ENCODE assay signal across 24 cellular contexts in genomic region chr13:43693639-43694038, GRCh38.
DNase-seq lines count a peak whose midpoint lies in the region; ATAC-seq, FAIRE-seq and TF ChIP-seq lines count a peak whose summit lies in the region.
"Had no signal": no experiment of that assay in that cellular context is flagged by ENCODE, and none has a peak within 500 bp of the region (broad histone marks: within the 10 kb centered on the region; RNA-seq: fewer than 3 reads in every experiment).

No MANE protein-coding gene starts in this region.

- FAIRE-seq in HepG2 (lab: Jason Lieb, UNC), result no peak
- FAIRE-seq: A204.1, GM12892, H54 had no signal

- H3K36me3 Mint-ChIP-seq in WTC11, result no peaks in the 10 kb centered on the region
- H3K36me3 Mint-ChIP-seq: CD14-positive monocyte had no signal

- no peaks in the 10 kb centered on the region for H4K20me1 ChIP-seq in HepG2 (ENCODE audit: insufficient read depth, low read length)
- H4K20me1 ChIP-seq: BLaER1 treated with 17β-estradiol and CSF1 and Interleukin-3, amounts not matched to agents 10 nM and 100 nM had no signal

- H3K27ac Mint-ChIP-seq in WTC11, result no peak overlapping the region
- H3K27ac Mint-ChIP-seq: CD14-positive monocyte; CD4-positive, alpha-beta T cell; HFFc6 had no signal

- H3K9me3 ChIP-seq in HepG2 (ENCODE audit: low read length) (no peaks in the 10 kb centered on the region), right lobe of liver (no peaks in the 10 kb centered on the region), iPS-20b (ENCODE audit: insufficient read depth, low read depth, low read length) (no peaks in the 10 kb centered on the region)
- H3K9me3 ChIP-seq: BE2C; BLaER1 treated with 17β-estradiol and CSF1 and Interleukin-3, amounts not matched to agents 10 nM and 100 nM; HAP-1 had no signal

- TF ChIP-seq POLR2A in HepG2 (IDR thresholded peaks at IDR 0.05; ENCODE audit: insufficient read depth in 1 of 2, low read depth in 2 of 2, low read length in 2 of 2) (no peak), right lobe of liver (IDR thresholded peaks at IDR 0.05) (no peak)

- CTCF ChIA-PET in HepG2 (lab: Yijun Ruan, JAX; ENCODE audit: low intra/inter-chr PET ratio, low total read pairs), result no interaction called here
- CTCF ChIA-PET in WTC11 (lab: Charles Lee), result no interaction called here

- no peak for TF ChIP-seq CTCF in HepG2 (CRISPR knock-in tag; IDR thresholded peaks at IDR 0.05)
- TF ChIP-seq CTCF in right lobe of liver (IDR thresholded peaks at IDR 0.05), result no peak
- TF ChIP-seq CTCF in WTC11 (IDR thresholded peaks at IDR 0.05), result no peak

- in situ Hi-C loops in HepG2 (cut with HindIII; ENCODE audit: extremely low pct_ligation_motif_present, low pct_unique_long_range_greater_than_20kb), result no loop called here

- H2AFZ ChIP-seq in HepG2 (ENCODE audit: low read length), result no peak overlapping the region
- H2AFZ ChIP-seq: GM23248 had no signal

- no peaks in the 10 kb centered on the region for H3K4me1 ChIP-seq in HepG2 (ENCODE audit: insufficient read depth, low read length)
- H3K4me1 ChIP-seq in right lobe of liver, result no peaks in the 10 kb centered on the region
- H3K4me1 ChIP-seq in iPS-20b (ENCODE audit: insufficient read depth, low read length), result peaks cover 16% of the 10 kb centered on the region
- H3K4me1 ChIP-seq: BLaER1 treated with 17β-estradiol and CSF1 and Interleukin-3, amounts not matched to agents 10 nM and 100 nM had no signal

- peak overlapping the region; percentile 10; the same call in 1 of the 2 replicates for H3K4me3 Mint-ChIP-seq in WTC11
- H3K4me3 Mint-ChIP-seq: CD14-positive monocyte; CD4-positive, alpha-beta T cell; HFFc6 had no signal

- H3K4me2 ChIP-seq in HepG2 (ENCODE audit: low read depth, low read length), result no peak overlapping the region
- H3K4me2 ChIP-seq: BLaER1 treated with 17β-estradiol and CSF1 and Interleukin-3, amounts not matched to agents 10 nM and 100 nM had no signal

- no peak for TF ChIP-seq RAD21 in HepG2 (CRISPR knock-in tag; IDR thresholded peaks at IDR 0.05)

- DNase-seq in HepG2 (ENCODE audit: low spot score), result no peak
- no peak for DNase-seq in right lobe of liver
- DNase-seq in WTC11 (ENCODE audit: low spot score), result no peak
- no peak for DNase-seq in activated T-cell treated with anti-CD3 and anti-CD28 coated beads, Interleukin-2, amount 50 U/mL, for 1 hour
- no peak for DNase-seq in Kasumi-1 (lab: John Stamatoyannopoulos, UW)
- no peak for DNase-seq in GDM1 (lab: John Stamatoyannopoulos, UW)
- DNase-seq: ACHN; AML-193; BE2C; Calu3; CD4-positive, alpha-beta T cell; COR-L47; DMS53; DMS79 treated with DMSO at 0.1 percent for 48 hours; GM23248; HFFc6 had no signal

- BruUV-seq in HepG2 (replicated peaks; lab: Mats Ljungman, UMichigan), result no TSS peak

- H3K27ac ChIP-seq in HepG2 (ENCODE audit: extremely low read length, insufficient read depth, low read length) (no peak overlapping the region), right lobe of liver (no peak overlapping the region), iPS-20b (ENCODE audit: low read length) (no peak overlapping the region)
- H3K27ac ChIP-seq: 22Rv1; BLaER1 treated with 17β-estradiol and CSF1 and Interleukin-3, amounts not matched to agents 10 nM and 100 nM; GM23248 had no signal

- POLR2A ChIA-PET in HepG2 (lab: Yijun Ruan, JAX), result no interaction called here
- POLR2A ChIA-PET in WTC11 (lab: Charles Lee), result interaction anchor here (0.6 kb wide), 2 partner anchors 26 to 1129 kb away, joined by 3 to 4 read pairs; no protein-coding TSS in a partner anchor

- H3K27me3 ChIP-seq in HepG2 (ENCODE audit: control insufficient read depth in 1 of 2, insufficient read depth in 2 of 2, low read length in 2 of 2), result no peaks in the 10 kb centered on the region; a peak in 1 of 5 replicates
- H3K27me3 ChIP-seq in right lobe of liver, result no peaks in the 10 kb centered on the region
- H3K27me3 ChIP-seq in iPS-20b (ENCODE audit: insufficient read depth, low read length), result no peaks in the 10 kb centered on the region
- H3K27me3 ChIP-seq: BE2C; BLaER1 treated with 17β-estradiol and CSF1 and Interleukin-3, amounts not matched to agents 10 nM and 100 nM had no signal

- no peak for TF ChIP-seq EP300 in HepG2 (IDR thresholded peaks at IDR 0.05; ENCODE audit: low read depth in 2 of 2, low read length in 2 of 2)
- no peak for TF ChIP-seq EP300 in HepG2 (CRISPR knock-in tag; IDR thresholded peaks at IDR 0.05; ENCODE audit: borderline replicate concordance)

- H3K4me3 ChIP-seq in HepG2 (replicated peaks in 1 of 3; ENCODE audit: insufficient read depth in 1 of 3, low read depth in 2 of 3, low read length in 3 of 3) (no peak overlapping the region), right lobe of liver (no peak overlapping the region), iPS-20b (ENCODE audit: low read length) (0 out of 2 replicates have a peak overlapping the region, but pooled peaks have one; percentile 27)
- H3K4me3 ChIP-seq: BLaER1 treated with 17β-estradiol and CSF1 and Interleukin-3, amounts not matched to agents 10 nM and 100 nM; GM23248; HAP-1 had no signal

- intact Hi-C loops in HepG2 (cut with micrococcal nuclease; ENCODE audit: unreplicated experiment) (no loop called here), right lobe of liver (cut with DNase I) (no loop called here)

- ATAC-seq in HepG2, result no peak
- ATAC-seq in right lobe of liver, result no peak
- ATAC-seq in WTC11, result 0 out of 2 replicates have a peak, but pooled peaks have one; percentile 28

- H3K4me1 Mint-ChIP-seq in WTC11, result peaks cover 17% of the 10 kb centered on the region
- H3K4me1 Mint-ChIP-seq: CD14-positive monocyte had no signal

- H3K9me3 Mint-ChIP-seq in WTC11, result no peaks in the 10 kb centered on the region
- H3K9me3 Mint-ChIP-seq: CD4-positive, alpha-beta T cell; HFFc6 had no signal

- H3K27me3 Mint-ChIP-seq in WTC11 (ENCODE audit: low read depth), result peaks cover 17% of the 10 kb centered on the region

- WGBS in HepG2 (ENCODE audit: low lambda C conversion rate), result 0% methylated on average over 2 of the region's 2 CpGs
- WGBS in right lobe of liver (ENCODE audit: insufficient coverage, low coverage, low lambda C conversion rate, missing lambda C conversion rate), result 42% methylated on average over 2 of the region's 2 CpGs

- H3K36me3 ChIP-seq in HepG2 (replicated peaks in 1 of 2; ENCODE audit: control insufficient read depth in 1 of 2, insufficient read depth in 2 of 2, low read length in 2 of 2) (no peaks in the 10 kb centered on the region), right lobe of liver (no peaks in the 10 kb centered on the region), iPS-20b (ENCODE audit: insufficient read depth, low read depth, low read length) (no peaks in the 10 kb centered on the region)
- H3K36me3 ChIP-seq: BE2C; BLaER1 treated with 17β-estradiol and CSF1 and Interleukin-3, amounts not matched to agents 10 nM and 100 nM; HAP-1 had no signal

- H3K9ac ChIP-seq in HepG2 (ENCODE audit: insufficient read depth, low read depth, low read length) (no peak overlapping the region), iPS-20b (ENCODE audit: low read depth, low read length) (no peak overlapping the region)
- H3K9ac ChIP-seq: BLaER1 treated with 17β-estradiol and CSF1 and Interleukin-3, amounts not matched to agents 10 nM and 100 nM; GM23248 had no signal

- H3K79me2 ChIP-seq in HepG2 (ENCODE audit: insufficient read depth, low read length), result no peaks in the 10 kb centered on the region

TF ChIP-seq in HepG2, 621 proteins besides CTCF, POLR2A, EP300 and RAD21:
- TF ChIP-seq POLR2AphosphoS5 (IDR thresholded peaks at IDR 0.05; ENCODE audit: low read depth, low read length) (no peak), ZIK1 (CRISPR knock-in tag; IDR thresholded peaks at IDR 0.05; ENCODE audit: borderline replicate concordance, low read depth) (no peak), MAFK (conservative IDR thresholded peaks at IDR 0.05 in 1 of 2, IDR thresholded peaks at IDR 0.05 in 1 of 2; ENCODE audit: low read length in 2 of 2) (peak; percentile 24 to 65; a peak in 3 of 4 replicates), SMAD9 (CRISPR knock-in tag; IDR thresholded peaks at IDR 0.05) (no peak), ATF7 (IDR thresholded peaks at IDR 0.05) (no peak), ATF7 (CRISPR knock-in tag; IDR thresholded peaks at IDR 0.05) (no peak), MAFF (IDR thresholded peaks at IDR 0.05; ENCODE audit: low read depth, low read length) (peak; percentile 60; the same call in 1 of the 2 replicates)

TF ChIP-seq in WTC11, 78 proteins besides CTCF, POLR2A, EP300 and RAD21 (continues in another document):
- TF ChIP-seq ZNF121 (CRISPR knock-in tag; IDR thresholded peaks at IDR 0.05) (no peak), AFF4 (CRISPR knock-in tag; IDR thresholded peaks at IDR 0.05; ENCODE audit: borderline replicate concordance) (no peak), MXD4 (CRISPR knock-in tag; IDR thresholded peaks at IDR 0.05; ENCODE audit: borderline replicate concordance) (no peak), KAT7 (CRISPR knock-in tag; IDR thresholded peaks at IDR 0.05; ENCODE audit: borderline replicate concordance) (no peak)
